Comparison of ENCODE assay signal across 1 cellular context in the genomic region with DNA sequence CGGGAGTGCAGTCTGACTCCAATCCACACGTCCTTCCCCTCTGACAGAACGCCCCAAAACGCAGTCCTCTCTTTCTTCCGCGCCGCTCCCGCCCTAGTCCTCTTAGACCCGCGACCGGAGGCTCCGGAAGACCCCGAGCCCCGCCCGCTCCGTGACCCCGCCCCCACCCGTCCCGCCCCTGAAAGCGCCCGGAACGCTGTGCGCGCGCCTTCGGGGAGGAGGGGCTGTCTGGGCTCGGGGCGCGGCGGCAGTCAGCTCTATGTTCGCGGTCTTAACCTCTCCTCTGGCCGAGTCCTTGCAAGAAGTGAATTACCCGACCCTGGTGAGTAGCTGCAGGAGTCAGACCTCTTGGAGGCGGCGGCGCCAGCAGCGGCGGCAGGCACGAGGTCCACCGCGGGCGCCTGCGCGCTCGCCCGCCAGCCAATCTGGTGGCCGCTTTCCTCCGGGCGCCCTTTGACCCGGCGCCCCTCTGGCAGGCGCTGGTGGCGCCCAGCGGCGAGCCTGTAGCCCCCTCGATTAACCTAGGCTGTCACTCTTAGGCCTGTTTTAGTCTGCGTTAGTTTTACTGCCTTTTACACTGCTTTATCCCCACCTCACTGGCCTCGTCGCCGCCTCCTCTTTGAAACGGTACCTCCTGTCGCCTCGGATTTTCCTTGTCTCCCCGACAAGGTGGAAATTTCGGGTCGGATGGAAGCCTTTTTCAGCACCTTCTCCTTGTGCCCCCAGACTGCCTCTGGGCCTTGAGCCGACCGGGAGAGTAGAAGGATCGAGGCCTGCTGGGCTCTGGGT.
TF ChIP-seq lines count a peak whose summit lies in the region.

Gene MANEA, plus strand, starts transcription at position 219 of the 789 bp plus-strand sequence. CDS start 8,905 bp downstream, outside the sequence.

TF ChIP-seq in HepG2, 621 proteins besides CTCF, POLR2A, EP300 and RAD21 (continued from another document and continues in another):
- TF ChIP-seq, protein P1, sequence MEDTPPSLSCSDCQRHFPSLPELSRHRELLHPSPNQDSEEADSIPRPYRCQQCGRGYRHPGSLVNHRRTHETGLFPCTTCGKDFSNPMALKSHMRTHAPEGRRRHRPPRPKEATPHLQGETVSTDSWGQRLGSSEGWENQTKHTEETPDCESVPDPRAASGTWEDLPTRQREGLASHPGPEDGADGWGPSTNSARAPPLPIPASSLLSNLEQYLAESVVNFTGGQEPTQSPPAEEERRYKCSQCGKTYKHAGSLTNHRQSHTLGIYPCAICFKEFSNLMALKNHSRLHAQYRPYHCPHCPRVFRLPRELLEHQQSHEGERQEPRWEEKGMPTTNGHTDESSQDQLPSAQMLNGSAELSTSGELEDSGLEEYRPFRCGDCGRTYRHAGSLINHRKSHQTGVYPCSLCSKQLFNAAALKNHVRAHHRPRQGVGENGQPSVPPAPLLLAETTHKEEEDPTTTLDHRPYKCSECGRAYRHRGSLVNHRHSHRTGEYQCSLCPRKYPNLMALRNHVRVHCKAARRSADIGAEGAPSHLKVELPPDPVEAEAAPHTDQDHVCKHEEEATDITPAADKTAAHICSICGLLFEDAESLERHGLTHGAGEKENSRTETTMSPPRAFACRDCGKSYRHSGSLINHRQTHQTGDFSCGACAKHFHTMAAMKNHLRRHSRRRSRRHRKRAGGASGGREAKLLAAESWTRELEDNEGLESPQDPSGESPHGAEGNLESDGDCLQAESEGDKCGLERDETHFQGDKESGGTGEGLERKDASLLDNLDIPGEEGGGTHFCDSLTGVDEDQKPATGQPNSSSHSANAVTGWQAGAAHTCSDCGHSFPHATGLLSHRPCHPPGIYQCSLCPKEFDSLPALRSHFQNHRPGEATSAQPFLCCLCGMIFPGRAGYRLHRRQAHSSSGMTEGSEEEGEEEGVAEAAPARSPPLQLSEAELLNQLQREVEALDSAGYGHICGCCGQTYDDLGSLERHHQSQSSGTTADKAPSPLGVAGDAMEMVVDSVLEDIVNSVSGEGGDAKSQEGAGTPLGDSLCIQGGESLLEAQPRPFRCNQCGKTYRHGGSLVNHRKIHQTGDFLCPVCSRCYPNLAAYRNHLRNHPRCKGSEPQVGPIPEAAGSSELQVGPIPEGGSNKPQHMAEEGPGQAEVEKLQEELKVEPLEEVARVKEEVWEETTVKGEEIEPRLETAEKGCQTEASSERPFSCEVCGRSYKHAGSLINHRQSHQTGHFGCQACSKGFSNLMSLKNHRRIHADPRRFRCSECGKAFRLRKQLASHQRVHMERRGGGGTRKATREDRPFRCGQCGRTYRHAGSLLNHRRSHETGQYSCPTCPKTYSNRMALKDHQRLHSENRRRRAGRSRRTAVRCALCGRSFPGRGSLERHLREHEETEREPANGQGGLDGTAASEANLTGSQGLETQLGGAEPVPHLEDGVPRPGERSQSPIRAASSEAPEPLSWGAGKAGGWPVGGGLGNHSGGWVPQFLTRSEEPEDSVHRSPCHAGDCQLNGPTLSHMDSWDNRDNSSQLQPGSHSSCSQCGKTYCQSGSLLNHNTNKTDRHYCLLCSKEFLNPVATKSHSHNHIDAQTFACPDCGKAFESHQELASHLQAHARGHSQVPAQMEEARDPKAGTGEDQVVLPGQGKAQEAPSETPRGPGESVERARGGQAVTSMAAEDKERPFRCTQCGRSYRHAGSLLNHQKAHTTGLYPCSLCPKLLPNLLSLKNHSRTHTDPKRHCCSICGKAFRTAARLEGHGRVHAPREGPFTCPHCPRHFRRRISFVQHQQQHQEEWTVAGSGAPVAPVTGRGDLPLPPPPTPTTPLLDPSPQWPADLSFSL (CRISPR knock-in tag; IDR thresholded peaks at IDR 0.05): no peak
- TF ChIP-seq SMARCC2 (IDR thresholded peaks at IDR 0.05) (no peak), NCOA2 (CRISPR knock-in tag; IDR thresholded peaks at IDR 0.05) (0 out of 2 replicates have a peak, but pooled peaks have one; percentile 15), ZBTB37 (CRISPR knock-in tag; IDR thresholded peaks at IDR 0.05) (no peak), MXI1 (IDR thresholded peaks at IDR 0.05; ENCODE audit: borderline replicate concordance, low read depth, low read length) (no peak), ZNF841 (CRISPR knock-in tag; IDR thresholded peaks at IDR 0.05; ENCODE audit: borderline replicate concordance) (no peak), GATAD1 (CRISPR knock-in tag; IDR thresholded peaks at IDR 0.05) (no peak), CENPX (CRISPR knock-in tag; IDR thresholded peaks at IDR 0.05) (no peak), ZNF468 (CRISPR knock-in tag; IDR thresholded peaks at IDR 0.05) (no peak), CENPT (CRISPR knock-in tag; IDR thresholded peaks at IDR 0.05; ENCODE audit: low read depth) (no peak), KDM2A (CRISPR knock-in tag; IDR thresholded peaks at IDR 0.05; ENCODE audit: borderline replicate concordance, low read depth) (peak; percentile 63), KMT2A (CRISPR knock-in tag; IDR thresholded peaks at IDR 0.05) (peak; percentile 90; the same call in 1 of the 2 replicates), FOXC1 (CRISPR knock-in tag; IDR thresholded peaks at IDR 0.05; ENCODE audit: borderline replicate concordance) (peak; percentile 67), TBP (CRISPR knock-in tag; IDR thresholded peaks at IDR 0.05) (no peak), ZNF407 (CRISPR knock-in tag; IDR thresholded peaks at IDR 0.05; ENCODE audit: not compliant biosample characterization) (peak; percentile 81), RNF2 (conservative IDR thresholded peaks at IDR 0.05; ENCODE audit: low read depth) (peak; percentile 93; the same call in 1 of the 2 replicates)
- TF ChIP-seq, protein P2, sequence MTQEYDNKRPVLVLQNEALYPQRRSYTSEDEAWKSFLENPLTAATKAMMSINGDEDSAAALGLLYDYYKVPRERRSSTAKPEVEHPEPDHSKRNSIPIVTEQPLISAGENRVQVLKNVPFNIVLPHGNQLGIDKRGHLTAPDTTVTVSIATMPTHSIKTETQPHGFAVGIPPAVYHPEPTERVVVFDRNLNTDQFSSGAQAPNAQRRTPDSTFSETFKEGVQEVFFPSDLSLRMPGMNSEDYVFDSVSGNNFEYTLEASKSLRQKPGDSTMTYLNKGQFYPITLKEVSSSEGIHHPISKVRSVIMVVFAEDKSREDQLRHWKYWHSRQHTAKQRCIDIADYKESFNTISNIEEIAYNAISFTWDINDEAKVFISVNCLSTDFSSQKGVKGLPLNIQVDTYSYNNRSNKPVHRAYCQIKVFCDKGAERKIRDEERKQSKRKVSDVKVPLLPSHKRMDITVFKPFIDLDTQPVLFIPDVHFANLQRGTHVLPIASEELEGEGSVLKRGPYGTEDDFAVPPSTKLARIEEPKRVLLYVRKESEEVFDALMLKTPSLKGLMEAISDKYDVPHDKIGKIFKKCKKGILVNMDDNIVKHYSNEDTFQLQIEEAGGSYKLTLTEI (CRISPR knock-in tag; conservative IDR thresholded peaks at IDR 0.05): no peak
- TF ChIP-seq, protein P3, sequence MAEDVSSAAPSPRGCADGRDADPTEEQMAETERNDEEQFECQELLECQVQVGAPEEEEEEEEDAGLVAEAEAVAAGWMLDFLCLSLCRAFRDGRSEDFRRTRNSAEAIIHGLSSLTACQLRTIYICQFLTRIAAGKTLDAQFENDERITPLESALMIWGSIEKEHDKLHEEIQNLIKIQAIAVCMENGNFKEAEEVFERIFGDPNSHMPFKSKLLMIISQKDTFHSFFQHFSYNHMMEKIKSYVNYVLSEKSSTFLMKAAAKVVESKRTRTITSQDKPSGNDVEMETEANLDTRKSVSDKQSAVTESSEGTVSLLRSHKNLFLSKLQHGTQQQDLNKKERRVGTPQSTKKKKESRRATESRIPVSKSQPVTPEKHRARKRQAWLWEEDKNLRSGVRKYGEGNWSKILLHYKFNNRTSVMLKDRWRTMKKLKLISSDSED (CRISPR knock-in tag; IDR thresholded peaks at IDR 0.05): no peak
- TF ChIP-seq, protein P4, sequence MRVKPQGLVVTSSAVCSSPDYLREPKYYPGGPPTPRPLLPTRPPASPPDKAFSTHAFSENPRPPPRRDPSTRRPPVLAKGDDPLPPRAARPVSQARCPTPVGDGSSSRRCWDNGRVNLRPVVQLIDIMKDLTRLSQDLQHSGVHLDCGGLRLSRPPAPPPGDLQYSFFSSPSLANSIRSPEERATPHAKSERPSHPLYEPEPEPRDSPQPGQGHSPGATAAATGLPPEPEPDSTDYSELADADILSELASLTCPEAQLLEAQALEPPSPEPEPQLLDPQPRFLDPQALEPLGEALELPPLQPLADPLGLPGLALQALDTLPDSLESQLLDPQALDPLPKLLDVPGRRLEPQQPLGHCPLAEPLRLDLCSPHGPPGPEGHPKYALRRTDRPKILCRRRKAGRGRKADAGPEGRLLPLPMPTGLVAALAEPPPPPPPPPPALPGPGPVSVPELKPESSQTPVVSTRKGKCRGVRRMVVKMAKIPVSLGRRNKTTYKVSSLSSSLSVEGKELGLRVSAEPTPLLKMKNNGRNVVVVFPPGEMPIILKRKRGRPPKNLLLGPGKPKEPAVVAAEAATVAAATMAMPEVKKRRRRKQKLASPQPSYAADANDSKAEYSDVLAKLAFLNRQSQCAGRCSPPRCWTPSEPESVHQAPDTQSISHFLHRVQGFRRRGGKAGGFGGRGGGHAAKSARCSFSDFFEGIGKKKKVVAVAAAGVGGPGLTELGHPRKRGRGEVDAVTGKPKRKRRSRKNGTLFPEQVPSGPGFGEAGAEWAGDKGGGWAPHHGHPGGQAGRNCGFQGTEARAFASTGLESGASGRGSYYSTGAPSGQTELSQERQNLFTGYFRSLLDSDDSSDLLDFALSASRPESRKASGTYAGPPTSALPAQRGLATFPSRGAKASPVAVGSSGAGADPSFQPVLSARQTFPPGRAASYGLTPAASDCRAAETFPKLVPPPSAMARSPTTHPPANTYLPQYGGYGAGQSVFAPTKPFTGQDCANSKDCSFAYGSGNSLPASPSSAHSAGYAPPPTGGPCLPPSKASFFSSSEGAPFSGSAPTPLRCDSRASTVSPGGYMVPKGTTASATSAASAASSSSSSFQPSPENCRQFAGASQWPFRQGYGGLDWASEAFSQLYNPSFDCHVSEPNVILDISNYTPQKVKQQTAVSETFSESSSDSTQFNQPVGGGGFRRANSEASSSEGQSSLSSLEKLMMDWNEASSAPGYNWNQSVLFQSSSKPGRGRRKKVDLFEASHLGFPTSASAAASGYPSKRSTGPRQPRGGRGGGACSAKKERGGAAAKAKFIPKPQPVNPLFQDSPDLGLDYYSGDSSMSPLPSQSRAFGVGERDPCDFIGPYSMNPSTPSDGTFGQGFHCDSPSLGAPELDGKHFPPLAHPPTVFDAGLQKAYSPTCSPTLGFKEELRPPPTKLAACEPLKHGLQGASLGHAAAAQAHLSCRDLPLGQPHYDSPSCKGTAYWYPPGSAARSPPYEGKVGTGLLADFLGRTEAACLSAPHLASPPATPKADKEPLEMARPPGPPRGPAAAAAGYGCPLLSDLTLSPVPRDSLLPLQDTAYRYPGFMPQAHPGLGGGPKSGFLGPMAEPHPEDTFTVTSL (CRISPR knock-in tag; IDR thresholded peaks at IDR 0.05; ENCODE audit: borderline replicate concordance): no peak
- TF ChIP-seq, protein P5, sequence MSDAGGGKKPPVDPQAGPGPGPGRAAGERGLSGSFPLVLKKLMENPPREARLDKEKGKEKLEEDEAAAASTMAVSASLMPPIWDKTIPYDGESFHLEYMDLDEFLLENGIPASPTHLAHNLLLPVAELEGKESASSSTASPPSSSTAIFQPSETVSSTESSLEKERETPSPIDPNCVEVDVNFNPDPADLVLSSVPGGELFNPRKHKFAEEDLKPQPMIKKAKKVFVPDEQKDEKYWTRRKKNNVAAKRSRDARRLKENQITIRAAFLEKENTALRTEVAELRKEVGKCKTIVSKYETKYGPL (CRISPR knock-in tag; IDR thresholded peaks at IDR 0.05): peak; percentile 74; the same call in 1 of the 2 replicates
